In the genomic region with DNA sequence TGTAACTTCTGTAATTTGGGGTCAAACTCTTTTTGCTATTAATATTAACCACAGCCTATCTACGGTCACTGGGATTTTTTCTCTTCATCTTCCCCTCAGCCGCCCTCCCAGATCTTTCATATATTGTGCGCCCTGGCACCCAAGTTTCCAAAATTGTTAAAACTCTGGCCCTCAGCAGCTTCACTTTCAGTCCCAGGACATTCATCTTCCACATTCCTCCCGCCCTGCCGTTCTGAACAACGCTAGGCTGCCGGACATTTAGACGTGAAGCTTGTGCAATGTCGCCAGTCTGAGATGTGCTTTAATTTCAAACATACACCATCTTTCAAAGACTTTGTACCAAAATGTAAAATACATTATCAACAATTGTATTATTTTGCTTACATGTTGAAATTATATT, we compare ENCODE assay signal across 14 cellular contexts. TPM values are rescaled to one million over a fixed set of nuclear protein-coding genes. Genes with fewer than 3 reads are reported as not detected.
DNase-seq lines count a peak whose midpoint lies in the region; ATAC-seq and TF ChIP-seq lines count a peak whose summit lies in the region.
"Had no signal": no experiment of that assay in that cellular context is flagged by ENCODE, and none has a peak within 500 bp of the region (broad histone marks: within the 10 kb centered on the region; RNA-seq: fewer than 3 reads in every experiment).

No MANE protein-coding gene starts in this region.

- CTCF ChIA-PET in activated CD4-positive, alpha-beta memory T cell treated with anti-CD3 and anti-CD28 coated beads, Interleukin-2, amount 10 ng/mL, durations not matched to agents 7 days and 5 days (lab: Charles Lee): no interaction called here

- TF ChIP-seq POLR2A in esophagus muscularis mucosa (IDR thresholded peaks at IDR 0.05; ENCODE audit: low read depth): no peak

- ATAC-seq in stimulated activated naive CD8-positive, alpha-beta T cell treated with anti-CD3 and anti-CD28 coated beads, Interleukin-15, amount 100 ng/mL, for 72 hours: no peak
- no peak for ATAC-seq in HG02763 (IDR thresholded peaks at IDR 0.05; ENCODE audit: unreplicated experiment)
- ATAC-seq in HG03442 (IDR thresholded peaks at IDR 0.05; ENCODE audit: unreplicated experiment): no peak
- ATAC-seq: upper lobe of right lung had no signal

- no peak for DNase-seq in activated naive CD4-positive, alpha-beta T cell treated with anti-CD3 and anti-CD28 coated beads, Interleukin-2, amount 50 U/mL, for 16 hours
- no peak for DNase-seq in activated CD4-positive, alpha-beta memory T cell treated with anti-CD3 and anti-CD28 coated beads, Interleukin-2, amount 10 ng/mL, durations not matched to agents 7 days and 5 days
- DNase-seq in esophagus muscularis mucosa (ENCODE audit: extremely low spot score) (peak; percentile 86), RKO (ENCODE audit: low spot score) (no peak)
- no peak for DNase-seq in stimulated activated naive CD8-positive, alpha-beta T cell treated with anti-CD3 and anti-CD28 coated beads, Interleukin-15, amount 100 ng/mL, for 72 hours
- DNase-seq: activated CD4-positive, CD25-positive, alpha-beta regulatory T cell; MG63; NCI-H1930; NCI-H526; stimulated activated CD4-positive, alpha-beta T cell treated with anti-CD3 and anti-CD28 coated beads, Interleukin-4, amount 100 ng/mL, for 1 hour; upper lobe of right lung had no signal

- WGBS in esophagus muscularis mucosa: 84% methylated on average over 9 of the region's 9 CpGs

- TF ChIP-seq CTCF in esophagus muscularis mucosa (IDR thresholded peaks at IDR 0.05): no peak

- H3K27ac Mint-ChIP-seq in activated naive CD4-positive, alpha-beta T cell treated with anti-CD3 and anti-CD28 coated beads, Interleukin-2, amount 50 U/mL, for 24 hours: peak overlapping the region; percentile 86
- H3K27ac Mint-ChIP-seq in activated CD4-positive, alpha-beta memory T cell treated with anti-CD3 and anti-CD28 coated beads, Interleukin-2, amount 10 ng/mL, durations not matched to agents 7 days and 5 days: peak overlapping the region; percentile 13
- H3K27ac Mint-ChIP-seq in stimulated activated naive CD8-positive, alpha-beta T cell treated with anti-CD3 and anti-CD28 coated beads, Interleukin-15, amount 100 ng/mL, for 72 hours: peak overlapping the region; percentile 28 to 66

- peaks cover 40% of the 10 kb centered on the region for H3K4me1 Mint-ChIP-seq in activated naive CD4-positive, alpha-beta T cell treated with anti-CD3 and anti-CD28 coated beads, Interleukin-2, amount 50 U/mL, for 24 hours
- peaks cover 37% of the 10 kb centered on the region for H3K4me1 Mint-ChIP-seq in activated CD4-positive, alpha-beta memory T cell treated with anti-CD3 and anti-CD28 coated beads, Interleukin-2, amount 10 ng/mL, durations not matched to agents 7 days and 5 days
- H3K4me1 Mint-ChIP-seq in stimulated activated naive CD8-positive, alpha-beta T cell treated with anti-CD3 and anti-CD28 coated beads, Interleukin-15, amount 100 ng/mL, for 72 hours: peaks cover 43% of the 10 kb centered on the region

- H3K9me3 ChIP-seq in esophagus muscularis mucosa: no peaks in the 10 kb centered on the region
- H3K9me3 ChIP-seq: upper lobe of right lung had no signal

- no peak overlapping the region for H3K27ac ChIP-seq in esophagus muscularis mucosa (replicated peaks in 1 of 4)
- H3K27ac ChIP-seq: upper lobe of right lung had no signal

- no peaks in the 10 kb centered on the region for H3K27me3 ChIP-seq in esophagus muscularis mucosa
- H3K27me3 ChIP-seq: MG63, upper lobe of right lung had no signal

- H3K9me3 Mint-ChIP-seq in activated naive CD4-positive, alpha-beta T cell treated with anti-CD3 and anti-CD28 coated beads, Interleukin-2, amount 50 U/mL, for 24 hours: peaks cover 2% of the 10 kb centered on the region
- H3K9me3 Mint-ChIP-seq in activated CD4-positive, alpha-beta memory T cell treated with anti-CD3 and anti-CD28 coated beads, Interleukin-2, amount 10 ng/mL, durations not matched to agents 7 days and 5 days: peaks cover 7% of the 10 kb centered on the region
- H3K9me3 Mint-ChIP-seq in stimulated activated naive CD8-positive, alpha-beta T cell treated with anti-CD3 and anti-CD28 coated beads, Interleukin-15, amount 100 ng/mL, for 72 hours: peaks cover 3 to 4% of the 10 kb centered on the region in 2 donors

- no peaks in the 10 kb centered on the region for H3K27me3 Mint-ChIP-seq in activated naive CD4-positive, alpha-beta T cell treated with anti-CD3 and anti-CD28 coated beads, Interleukin-2, amount 50 U/mL, for 24 hours
- no peaks in the 10 kb centered on the region for H3K27me3 Mint-ChIP-seq in activated CD4-positive, alpha-beta memory T cell treated with anti-CD3 and anti-CD28 coated beads, Interleukin-2, amount 10 ng/mL, durations not matched to agents 7 days and 5 days
- no peaks in the 10 kb centered on the region for H3K27me3 Mint-ChIP-seq in stimulated activated naive CD8-positive, alpha-beta T cell treated with anti-CD3 and anti-CD28 coated beads, Interleukin-15, amount 100 ng/mL, for 72 hours

- peaks cover 3% of the 10 kb centered on the region for H3K36me3 Mint-ChIP-seq in activated naive CD4-positive, alpha-beta T cell treated with anti-CD3 and anti-CD28 coated beads, Interleukin-2, amount 50 U/mL, for 24 hours
- peaks cover 30% of the 10 kb centered on the region for H3K36me3 Mint-ChIP-seq in activated CD4-positive, alpha-beta memory T cell treated with anti-CD3 and anti-CD28 coated beads, Interleukin-2, amount 10 ng/mL, durations not matched to agents 7 days and 5 days (ENCODE audit: low read depth)

- intact Hi-C loops in esophagus muscularis mucosa (cut with DNase I): loop anchor here (5.0 kb wide), 1 partner anchor 1143 kb away; no protein-coding TSS in a partner anchor

- H3K4me3 Mint-ChIP-seq in activated naive CD4-positive, alpha-beta T cell treated with anti-CD3 and anti-CD28 coated beads, Interleukin-2, amount 50 U/mL, for 24 hours: peak overlapping the region; percentile 91
- peak overlapping the region; percentile 99 for H3K4me3 Mint-ChIP-seq in activated CD4-positive, alpha-beta memory T cell treated with anti-CD3 and anti-CD28 coated beads, Interleukin-2, amount 10 ng/mL, durations not matched to agents 7 days and 5 days
- peak overlapping the region; percentile 94 to 96 for H3K4me3 Mint-ChIP-seq in stimulated activated naive CD8-positive, alpha-beta T cell treated with anti-CD3 and anti-CD28 coated beads, Interleukin-15, amount 100 ng/mL, for 72 hours

- POLR2A ChIA-PET in activated CD4-positive, alpha-beta memory T cell treated with anti-CD3 and anti-CD28 coated beads, Interleukin-2, amount 10 ng/mL, durations not matched to agents 7 days and 5 days (lab: Charles Lee): no interaction called here

- H3K4me1 ChIP-seq in esophagus muscularis mucosa: peaks cover 13 to 26% (median 17%) of the 10 kb centered on the region in 4 donors

- H3K4me3 ChIP-seq in esophagus muscularis mucosa: no peak overlapping the region
- H3K4me3 ChIP-seq: MG63 had no signal

- H3K36me3 ChIP-seq in esophagus muscularis mucosa: peaks cover 0 to 11% (median 4%) of the 10 kb centered on the region in 4 donors

- no peak for TF ChIP-seq EP300 in esophagus muscularis mucosa (IDR thresholded peaks at IDR 0.05)

RNA-seq across cellular contexts. Expression of a gene that starts 1.8 kb away (rescaled TPM):
- total RNA-seq in activated CD4-positive, alpha-beta memory T cell treated with anti-CD3 and anti-CD28 coated beads, Interleukin-2, amount 10 ng/mL, durations not matched to agents 7 days and 5 days: 10 to 100 TPM; 26.3 to 28.3 TPM
- 10 to 100 TPM in 2 of 4 donors, 1 to 10 TPM in 2; 8.7 to 27.3 (median 10.2) TPM for total RNA-seq in esophagus muscularis mucosa

Comparison
In these comparisons a context has a peak if more than half of its experiments do, and no peak if none do; other contexts are left out.
1. H3K27ac Mint-ChIP-seq: peak in every context shown above with its lines; median percentile 86 in activated naive CD4-positive, alpha-beta T cell treated with anti-CD3 and anti-CD28 coated beads, Interleukin-2, amount 50 U/mL, for 24 hours; 47 in stimulated activated naive CD8-positive, alpha-beta T cell treated with anti-CD3 and anti-CD28 coated beads, Interleukin-15, amount 100 ng/mL, for 72 hours; 13 in activated CD4-positive, alpha-beta memory T cell treated with anti-CD3 and anti-CD28 coated beads, Interleukin-2, amount 10 ng/mL, durations not matched to agents 7 days and 5 days.